21 cellular contexts compared by ENCODE assay signal in genomic region chr10:129815898-129816665, GRCh38.
"Had no signal": no experiment of that assay in that cellular context is flagged by ENCODE, and none has a peak within 500 bp of the region (broad histone marks: within the 10 kb centered on the region; RNA-seq: fewer than 3 reads in every experiment).

No MANE protein-coding gene starts in this region.

- H3K4me3 Mint-ChIP-seq: IgD-negative memory B cell had no signal

- H3K9me3 ChIP-seq: SK-N-SH had no signal

- DNase-seq: Kasumi-1, MV-4-11, NCI-H1048, NCI-H1105, NCI-H1417, NCI-H1436 treated with DMSO at 0.1 percent for 48 hours, NCI-H1694 treated with DMSO at 0.1 percent for 48 hours, NCI-H1930, NCI-H2081, NCI-H2107, NCI-H2227 treated with DMSO at 0.1 percent for 48 hours, NCI-H524, NCI-H69, NCI-H774, RPMI8226, SHP77, SK-N-SH had no signal

- H3K4me3 ChIP-seq: K562 had no signal

- H3K27ac ChIP-seq: HL-60, KMS-11 had no signal

- H3K36me3 Mint-ChIP-seq: IgD-negative memory B cell had no signal

- ATAC-seq: K562 had no signal

- H3K27ac Mint-ChIP-seq: IgD-negative memory B cell had no signal

- H3K4me1 Mint-ChIP-seq: IgD-negative memory B cell had no signal
